Comparison of ENCODE assay signal across 8 cellular contexts in genomic region chr5:181222630-181223040, GRCh38. TPM values are rescaled to one million over a fixed set of nuclear protein-coding genes. Genes with fewer than 3 reads are reported as not detected.
A peak's percentile ranks its signal among the peaks of the same experiment; 100 is the strongest.
DNase-seq lines count a peak whose midpoint lies in the region; ATAC-seq and TF ChIP-seq lines count a peak whose summit lies in the region.

No MANE protein-coding gene starts in this region.

- intact Hi-C loops in natural killer cell (cut with micrococcal nuclease), result loop anchor here (1.0 to 10.0 kb wide), 6 partner anchors 15 to 418 kb away; partner anchors contain the start of genes MGAT1, RACK1 and TRIM52

- H3K4me3 Mint-ChIP-seq in natural killer cell, result peak overlapping the region; percentile 95

- H3K9me3 Mint-ChIP-seq in natural killer cell, result no peaks in the 10 kb centered on the region

- peaks cover 43% of the 10 kb centered on the region for H3K4me1 ChIP-seq in DOHH2 (ENCODE audit: control insufficient read depth, low read length)
- peaks cover 20 to 26% of the 10 kb centered on the region in 2 donors for H3K4me1 ChIP-seq in duodenal mucosa (ENCODE audit: control insufficient read depth in 1 of 2, insufficient read depth in 2 of 2, low read length in 2 of 2)

- DNase-seq in LoVo (ENCODE audit: low spot score) (peak; percentile 66), natural killer cell (no peak), amniotic stem cell (lab: John Stamatoyannopoulos, UW) (no peak)
- no peak for DNase-seq in stimulated activated naive CD4-positive, alpha-beta T cell (lab: John Stamatoyannopoulos, UW)

- ATAC-seq in natural killer cell (peak in 2 of 3 donors; percentile 7 to 19), GM21390 (IDR thresholded peaks at IDR 0.05; ENCODE audit: unreplicated experiment) (no peak), GM21447 (IDR thresholded peaks at IDR 0.05; ENCODE audit: unreplicated experiment) (no peak)

- no peaks in the 10 kb centered on the region for H3K9me2 ChIP-seq in DOHH2 (replicated peaks; ENCODE audit: control insufficient read depth, low read length)

- H3K9ac ChIP-seq in duodenal mucosa (ENCODE audit: low read depth in 1 of 2, low read length in 2 of 2), result peak overlapping the region; percentile 80 to 94

- H3F3A ChIP-seq in DOHH2 (ENCODE audit: control insufficient read depth, insufficient read depth), result peaks cover 27% of the 10 kb centered on the region

- H3K4me2 ChIP-seq in DOHH2 (ENCODE audit: low read length), result peak overlapping the region; percentile 96

- peaks cover 0 to 2% of the 10 kb centered on the region in 2 donors for H3K27me3 Mint-ChIP-seq in natural killer cell (ENCODE audit: low read depth in 2 of 2)

- H3K27me3 ChIP-seq in DOHH2 (ENCODE audit: control insufficient read depth, low read length) (no peaks in the 10 kb centered on the region), duodenal mucosa (ENCODE audit: control insufficient read depth in 1 of 2, insufficient read depth in 2 of 2, low read length in 2 of 2) (no peaks in the 10 kb centered on the region)

- H3K27ac ChIP-seq in DOHH2 (ENCODE audit: low read depth, low read length) (peak overlapping the region; percentile 89), duodenal mucosa (ENCODE audit: low read depth, low read length) (peak overlapping the region; percentile 97)

- H3K36me3 ChIP-seq in DOHH2 (ENCODE audit: control insufficient read depth, low read length), result peaks cover 23% of the 10 kb centered on the region
- no peaks in the 10 kb centered on the region for H3K36me3 ChIP-seq in duodenal mucosa (ENCODE audit: control insufficient read depth in 1 of 2, insufficient read depth in 2 of 2, low read length in 2 of 2)

- no peaks in the 10 kb centered on the region for H4K20me1 ChIP-seq in DOHH2 (ENCODE audit: control insufficient read depth, insufficient read depth, low read depth, low read length)

- peak overlapping the region; percentile 96 to 99 for H3K27ac Mint-ChIP-seq in natural killer cell

- H3K36me3 Mint-ChIP-seq in natural killer cell, result peaks cover 6% of the 10 kb centered on the region

- H3K9me3 ChIP-seq in DOHH2 (ENCODE audit: control insufficient read depth, insufficient read depth, low read length) (no peaks in the 10 kb centered on the region), duodenal mucosa (ENCODE audit: control insufficient read depth in 1 of 2, low read length in 2 of 2) (no peaks in the 10 kb centered on the region)

- H3K4me1 Mint-ChIP-seq in natural killer cell, result peaks cover 65 to 76% of the 10 kb centered on the region in 2 donors

- peak overlapping the region; percentile 88 for H3K4me3 ChIP-seq in DOHH2 (ENCODE audit: low read length)
- peak overlapping the region; percentile 89 to 94 for H3K4me3 ChIP-seq in duodenal mucosa (ENCODE audit: low read depth in 1 of 2, low read length in 2 of 2)

- peaks cover 36% of the 10 kb centered on the region for H3K79me2 ChIP-seq in DOHH2 (ENCODE audit: control insufficient read depth, low read length)

- TF ChIP-seq CTCF in DOHH2 (IDR thresholded peaks at IDR 0.05; ENCODE audit: low read depth, low read length, poor library complexity, severe bottlenecking), result no peak
- TF ChIP-seq CTCF in natural killer cell (IDR thresholded peaks at IDR 0.05), result no peak

RNA-seq across cellular contexts. Expression of gene TRIM41, which starts 0.4 kb away (rescaled TPM):
- 10 to 100 TPM; 33.4 to 41.6 (median 36.0) TPM for total RNA-seq in natural killer cell

RNA-seq across cellular contexts. Expression of gene TRIM7, which starts 17.6 kb away (rescaled TPM):
- 1 to 10 TPM in 1 of 3 donors, under 1 TPM in 1, not detected in 1; 0.73 to 1.2 TPM for total RNA-seq in natural killer cell

RNA-seq across cellular contexts. Expression of gene RACK1, which starts 21.1 kb away (rescaled TPM):
- 1,000 to 10,000 TPM; 1,089 to 1,233 (median 1,138) TPM for total RNA-seq in natural killer cell

RNA-seq across cellular contexts. Expression of gene TRIM52, which starts 38.3 kb away (rescaled TPM):
- 10 to 100 TPM; 43.4 to 60.0 (median 44.4) TPM for total RNA-seq in natural killer cell

Comparison
In these comparisons a context has a peak if more than half of its experiments do, and no peak if none do; other contexts are left out.
1. ATAC-seq: peak in natural killer cell (2 of 3); none in GM21390 (single experiment) and GM21447 (single experiment).